ENCODE assay signal across 9 cellular contexts in genomic region chr5:143402464-143403356, GRCh38. TPM values are rescaled to one million over a fixed set of nuclear protein-coding genes. Genes with fewer than 3 reads are reported as not detected.
DNase-seq lines count a peak whose midpoint lies in the region; ATAC-seq and TF ChIP-seq lines count a peak whose summit lies in the region.
"Had no signal": no experiment of that assay in that cellular context is flagged by ENCODE, and none has a peak within 500 bp of the region (broad histone marks: within the 10 kb centered on the region; RNA-seq: fewer than 3 reads in every experiment).

No MANE protein-coding gene starts in this region.

- H3K27ac Mint-ChIP-seq in activated CD4-positive, alpha-beta memory T cell treated with anti-CD3 and anti-CD28 coated beads for 36 hours: peak overlapping the region; percentile 76

- peak; percentile 52 to 67 (median 67) for DNase-seq in NCI-H1417 (lab: John Stamatoyannopoulos, UW)
- DNase-seq in NCI-H1417 treated with DMSO at 0.1 percent for 48 hours (lab: John Stamatoyannopoulos, UW): no peak
- peak; percentile 35 for DNase-seq in NCI-H526 treated with DMSO at 0.1 percent for 48 hours (lab: John Stamatoyannopoulos, UW)
- peak; percentile 66 for DNase-seq in activated CD4-positive, alpha-beta memory T cell treated with anti-CD3 and anti-CD28 coated beads for 36 hours
- peak; percentile 36 for DNase-seq in effector CD4-positive, alpha-beta T cell
- DNase-seq in lower lobe of right lung: peak; percentile 83
- peak in 2 of 3 donors; percentile 21 to 25 for DNase-seq in stimulated activated CD4-positive, alpha-beta T cell treated with anti-CD3 and anti-CD28 coated beads, TNF-alpha, amount 100 ng/mL, for 1 hour (ENCODE audit: low read depth in 3 of 3, low spot score in 1 of 3)

- peaks cover 27% of the 10 kb centered on the region for H3K36me3 Mint-ChIP-seq in activated CD4-positive, alpha-beta memory T cell treated with anti-CD3 and anti-CD28 coated beads for 36 hours

- H3K9me3 Mint-ChIP-seq in activated CD4-positive, alpha-beta memory T cell treated with anti-CD3 and anti-CD28 coated beads for 36 hours: no peaks in the 10 kb centered on the region

- intact Hi-C loops in activated CD4-positive, alpha-beta memory T cell treated with anti-CD3 and anti-CD28 coated beads for 36 hours (cut with micrococcal nuclease): loop anchor here (1.0 to 10.0 kb wide), 5 partner anchors 48 to 788 kb away; partner anchors contain the start of genes KCTD16 and YIPF5
- intact Hi-C loops in lower lobe of right lung (cut with DNase I): no loop called here

- CTCF ChIA-PET in activated CD4-positive, alpha-beta memory T cell treated with anti-CD3 and anti-CD28 coated beads for 36 hours (lab: Charles Lee): interaction anchor here (0.8 to 3.0 kb wide), 22 partner anchors 15 to 787 kb away, joined by 3 to 37 read pairs (median 6); no protein-coding TSS in a partner anchor

- no peaks in the 10 kb centered on the region for H3K27me3 Mint-ChIP-seq in activated CD4-positive, alpha-beta memory T cell treated with anti-CD3 and anti-CD28 coated beads for 36 hours

- no peaks in the 10 kb centered on the region for H3K9me3 ChIP-seq in lower lobe of right lung

- H3K4me1 Mint-ChIP-seq in activated CD4-positive, alpha-beta memory T cell treated with anti-CD3 and anti-CD28 coated beads for 36 hours (ENCODE audit: low read depth): peaks cover 51% of the 10 kb centered on the region

- ATAC-seq in lower lobe of right lung (peak; percentile 55 to 56), HG03442 (IDR thresholded peaks at IDR 0.05; ENCODE audit: unreplicated experiment) (no peak)

- H3K4me3 ChIP-seq in lower lobe of right lung: peak overlapping the region; percentile 92

- peak overlapping the region; percentile 88 for H3K4me3 Mint-ChIP-seq in activated CD4-positive, alpha-beta memory T cell treated with anti-CD3 and anti-CD28 coated beads for 36 hours

- H3K27ac ChIP-seq in lower lobe of right lung: peak overlapping the region; percentile 100
- H3K27ac ChIP-seq: C4-2B had no signal

- H3K36me3 ChIP-seq in lower lobe of right lung: no peaks in the 10 kb centered on the region

- peaks cover 39% of the 10 kb centered on the region for H3K4me1 ChIP-seq in lower lobe of right lung

- no peaks in the 10 kb centered on the region for H3K27me3 ChIP-seq in lower lobe of right lung (ENCODE audit: low read depth)

- TF ChIP-seq CTCF in lower lobe of right lung (IDR thresholded peaks at IDR 0.05): no peak

- POLR2A ChIA-PET in activated CD4-positive, alpha-beta memory T cell treated with anti-CD3 and anti-CD28 coated beads for 36 hours (lab: Charles Lee): interaction anchor here (1.0 to 3.0 kb wide), 9 partner anchors 15 to 400 kb away, joined by 3 to 54 read pairs (median 5); no protein-coding TSS in a partner anchor

RNA-seq across cellular contexts. Expression of gene NR3C1, which starts 0.8 kb away (rescaled TPM):
- 10 to 100 TPM; 48.6 to 53.9 TPM for total RNA-seq in activated CD4-positive, alpha-beta memory T cell treated with anti-CD3 and anti-CD28 coated beads for 36 hours
- 110 TPM for total RNA-seq in lower lobe of right lung
